ENCODE assay signal across 12 cellular contexts in genomic region chr2:189362283-189362682, GRCh38.
"Had no signal": no experiment of that assay in that cellular context is flagged by ENCODE, and none has a peak within 500 bp of the region (broad histone marks: within the 10 kb centered on the region; RNA-seq: fewer than 3 reads in every experiment).

No MANE protein-coding gene starts in this region.

- H3K36me3 ChIP-seq: right atrium auricular region had no signal

- H3K4me1 Mint-ChIP-seq: T-helper 17 cell had no signal

- H3K27ac Mint-ChIP-seq: natural killer cell treated with Interleukin-12 subunit alpha and Interleukin-12 subunit beta and Interleukin-15 and Interleukin-18, amount 100 ng/mL, for 72 hours; T-helper 17 cell had no signal

- DNase-seq: activated CD4-positive, alpha-beta T cell treated with anti-CD3 and anti-CD28 coated beads for 4 hours; activated naive CD4-positive, alpha-beta T cell treated with anti-CD3 and anti-CD28 coated beads, Interleukin-2, amount 50 U/mL, for 16 hours; aorta; head of caudate nucleus; mesendoderm; posterior cingulate gyrus; small intestine; T-helper 17 cell had no signal

- ATAC-seq: natural killer cell treated with Interleukin-12 subunit alpha and Interleukin-12 subunit beta and Interleukin-15 and Interleukin-18, amount 100 ng/mL, for 72 hours; T-helper 17 cell had no signal

- H3K9me3 Mint-ChIP-seq: natural killer cell treated with Interleukin-12 subunit alpha and Interleukin-12 subunit beta and Interleukin-15 and Interleukin-18, amount 100 ng/mL, for 72 hours had no signal

- H3K4me3 ChIP-seq: right atrium auricular region had no signal

- H3K4me1 ChIP-seq: right atrium auricular region had no signal

- H3K27me3 ChIP-seq: right atrium auricular region had no signal

- H3K36me3 Mint-ChIP-seq: natural killer cell treated with Interleukin-12 subunit alpha and Interleukin-12 subunit beta and Interleukin-15 and Interleukin-18, amount 100 ng/mL, for 72 hours had no signal

- H3K9me3 ChIP-seq: right atrium auricular region had no signal

- H3K4me3 Mint-ChIP-seq: natural killer cell treated with Interleukin-12 subunit alpha and Interleukin-12 subunit beta and Interleukin-15 and Interleukin-18, amount 100 ng/mL, for 72 hours; T-helper 17 cell had no signal

- H3K27ac ChIP-seq: epithelial cell of prostate, right atrium auricular region had no signal

- H3K27me3 Mint-ChIP-seq: natural killer cell treated with Interleukin-12 subunit alpha and Interleukin-12 subunit beta and Interleukin-15 and Interleukin-18, amount 100 ng/mL, for 72 hours; T-helper 17 cell had no signal

- FAIRE-seq: bronchial epithelial cell, small intestine had no signal
